Comparison of ENCODE assay signal across 14 cellular contexts in genomic region chr12:76199808-76200207, GRCh38.
DNase-seq lines count a peak whose midpoint lies in the region; ATAC-seq and TF ChIP-seq lines count a peak whose summit lies in the region.
"Had no signal": no experiment of that assay in that cellular context is flagged by ENCODE, and none has a peak within 500 bp of the region (broad histone marks: within the 10 kb centered on the region; RNA-seq: fewer than 3 reads in every experiment).

No MANE protein-coding gene starts in this region.

- ATAC-seq in HG03521 (IDR thresholded peaks at IDR 0.05; ENCODE audit: unreplicated experiment): no peak
- ATAC-seq in GM21526 (IDR thresholded peaks at IDR 0.05; ENCODE audit: low FRiP score, unreplicated experiment): no peak
- ATAC-seq: activated T-cell treated with anti-CD3 and anti-CD28 coated beads, Interleukin-2, amount 50 U/mL, for 72 hours; CD8-positive, alpha-beta T cell; esophagus mucosa; natural killer cell had no signal

- WGBS in mammary epithelial cell (ENCODE audit: low coverage, missing lambda C conversion rate): 95% methylated on average over 2 of the region's 2 CpGs

- no peaks in the 10 kb centered on the region for H3K79me2 ChIP-seq in mammary epithelial cell (ENCODE audit: insufficient read depth, low read length)

- H3K9ac ChIP-seq in mammary epithelial cell (ENCODE audit: insufficient read depth, low read length): no peak overlapping the region

- H3K27ac ChIP-seq in mammary epithelial cell (ENCODE audit: insufficient read depth, low read depth, low read length): no peak overlapping the region
- H3K27ac ChIP-seq: adrenal gland, RWPE1 had no signal

- dilution Hi-C loops in mammary epithelial cell (cut with HindIII; ENCODE audit: low sequenced_read_pairs): no loop called here

- no peak overlapping the region for H3K4me2 ChIP-seq in mammary epithelial cell (ENCODE audit: insufficient read depth, low read depth, low read length)

- intact Hi-C loops in mammary epithelial cell (cut with micrococcal nuclease): no loop called here

- no peaks in the 10 kb centered on the region for H3K36me3 ChIP-seq in mammary epithelial cell (ENCODE audit: insufficient read depth, low read length)
- H3K36me3 ChIP-seq: adrenal gland had no signal

- no TSS peak for BruUV-seq in mammary epithelial cell (replicated peaks; lab: Mats Ljungman, UMichigan)

- H3K4me1 ChIP-seq in mammary epithelial cell (ENCODE audit: insufficient read depth, low read length): no peaks in the 10 kb centered on the region
- H3K4me1 ChIP-seq: adrenal gland had no signal

- in situ Hi-C loops in mammary epithelial cell (cut with MboI; ENCODE audit: low sequenced_read_pairs in 2 of 2): no loop called here

- TF ChIP-seq CTCF in mammary epithelial cell (conservative IDR thresholded peaks at IDR 0.05 in 1 of 2, IDR thresholded peaks at IDR 0.05 in 1 of 2; ENCODE audit: extremely low read depth in 1 of 2, insufficient read depth in 1 of 2, low read depth in 1 of 2, low read length in 2 of 2): no peak

- DNase-seq in ELR (ENCODE audit: low read depth) (peak; percentile 56), NCI-H226 (peak; percentile 59), mammary epithelial cell (peak; percentile 11), myocyte (ENCODE audit: low read depth) (peak; percentile 26), NCI-H446 (lab: John Stamatoyannopoulos, UW) (no peak)
- DNase-seq: activated CD4-positive, alpha-beta T cell treated with anti-CD3 and anti-CD28 coated beads, Interleukin-2, amount 50 U/mL, for 1 hour; activated T-cell treated with anti-CD3 and anti-CD28 coated beads, Interleukin-2, amount 50 U/mL, for 72 hours; adrenal gland; CD8-positive, alpha-beta T cell; natural killer cell had no signal

- H3K4me3 ChIP-seq in mammary epithelial cell (replicated peaks in 1 of 3; ENCODE audit: insufficient read depth in 1 of 3, low read depth in 2 of 3, low read length in 3 of 3): no peak overlapping the region
- H3K4me3 ChIP-seq: adrenal gland had no signal

- no peaks in the 10 kb centered on the region for H4K20me1 ChIP-seq in mammary epithelial cell (ENCODE audit: insufficient read depth, low read length)

- CTCF ChIA-PET in mammary epithelial cell (lab: Charles Lee; ENCODE audit: low non-redundant PET): no interaction called here

- peaks cover 8% of the 10 kb centered on the region for H3K9me3 ChIP-seq in mammary epithelial cell (replicated peaks; ENCODE audit: insufficient read depth, low read length)

- H3K27me3 ChIP-seq in mammary epithelial cell (ENCODE audit: insufficient read depth, low read length): no peaks in the 10 kb centered on the region
- H3K27me3 ChIP-seq: adrenal gland had no signal

- no peak overlapping the region for H2AFZ ChIP-seq in mammary epithelial cell (ENCODE audit: low read depth, low read length)

Comparison
In these comparisons a context has a peak if more than half of its experiments do, and no peak if none do; other contexts are left out.
1. DNase-seq: peak in ELR (single experiment), NCI-H226 (single experiment), mammary epithelial cell (single experiment) and myocyte (single experiment); none in NCI-H446 (0 of 2).